ENCODE assay signal across 8 cellular contexts in genomic region chr12:53048033-53048779, GRCh38. TPM values are rescaled to one million over a fixed set of nuclear protein-coding genes. Genes with fewer than 3 reads are reported as not detected.
DNase-seq lines count a peak whose midpoint lies in the region; ATAC-seq and TF ChIP-seq lines count a peak whose summit lies in the region.

No MANE protein-coding gene starts in this region.

- H2BK120ac ChIP-seq in neuronal stem cell (ENCODE audit: low read depth, low read length) = no peak overlapping the region

- H3K9ac ChIP-seq in neuronal stem cell (ENCODE audit: low read depth, low read length, poor library complexity) = peak overlapping the region; percentile 78

- no peak overlapping the region for H3K4ac ChIP-seq in neuronal stem cell (ENCODE audit: low read length)

- H3K36me3 ChIP-seq in ACC112 (ENCODE audit: insufficient read depth, low read length) (0 out of 2 replicates have a peak, but pooled peaks cover 6% of the 10 kb centered on the region), neuronal stem cell (replicated peaks in 1 of 2; ENCODE audit: control insufficient read depth in 2 of 2, insufficient read depth in 2 of 2, low read length in 2 of 2) (peaks cover 0 to under 1% of the 10 kb centered on the region in 2 donors)

- no peak overlapping the region for H2BK12ac ChIP-seq in neuronal stem cell (ENCODE audit: low read length)

- H3K4me3 ChIP-seq in ACC112 (ENCODE audit: low read depth, low read length) (peak overlapping the region; percentile 92), fibroblast of the aortic adventitia (ENCODE audit: low read depth, low read length) (peak overlapping the region; percentile 88), neuronal stem cell (ENCODE audit: low read length in 2 of 2) (peak overlapping the region in 1 of 2 donors; percentile 45)

- TF ChIP-seq CTCF in fibroblast of the aortic adventitia (IDR thresholded peaks at IDR 0.05; ENCODE audit: insufficient read depth, low read length) = no peak

- H4K91ac ChIP-seq in neuronal stem cell (ENCODE audit: low read depth, low read length, poor library complexity) = no peak overlapping the region

- no peaks in the 10 kb centered on the region for H3K9me3 ChIP-seq in neuronal stem cell (replicated peaks in 1 of 2; ENCODE audit: control insufficient read depth in 2 of 2, insufficient read depth in 1 of 2, low read depth in 1 of 2, low read length in 2 of 2)

- no peak overlapping the region for H4K8ac ChIP-seq in neuronal stem cell (ENCODE audit: low read depth, low read length)

- H3K27ac ChIP-seq in ACC112 (ENCODE audit: low read depth, low read length) = peak overlapping the region; percentile 85
- peak overlapping the region; percentile 71 for H3K27ac ChIP-seq in neuronal stem cell (replicated peaks; ENCODE audit: low read length)

- H2BK5ac ChIP-seq in neuronal stem cell (ENCODE audit: low read length) = peak overlapping the region; percentile 2

- peak overlapping the region; percentile 60 for H3K18ac ChIP-seq in neuronal stem cell (ENCODE audit: low read length)

- H3K4me2 ChIP-seq in neuronal stem cell (ENCODE audit: insufficient read depth, low read length, poor library complexity, severe bottlenecking) = peak overlapping the region; percentile 72

- no CpG with 5 or more reads among the region's 10 CpGs for WGBS in neuronal stem cell (ENCODE audit: extremely low coverage in 2 of 2, insufficient read length in 2 of 2, insufficient replicate concordance in 1 of 2), 2 donors

- H3K4me1 ChIP-seq in ACC112 (ENCODE audit: control insufficient read depth, insufficient read depth, low read length, unreplicated experiment) (peaks cover 70% of the 10 kb centered on the region), neuronal stem cell (ENCODE audit: control insufficient read depth in 2 of 2, insufficient read depth in 1 of 2, low read depth in 1 of 2, low read length in 2 of 2) (peaks cover 38 to 45% of the 10 kb centered on the region in 2 donors)

- peaks cover 34% of the 10 kb centered on the region for H3K79me2 ChIP-seq in ACC112 (ENCODE audit: control insufficient read depth, insufficient read depth, low read length, unreplicated experiment)

- no peaks in the 10 kb centered on the region for H3K27me3 ChIP-seq in ACC112 (ENCODE audit: insufficient read depth, low read length)
- no peaks in the 10 kb centered on the region for H3K27me3 ChIP-seq in neuronal stem cell (ENCODE audit: control insufficient read depth in 3 of 3, insufficient read depth in 3 of 3, low read depth in 1 of 3, low read length in 3 of 3)

- peak overlapping the region; percentile 1 for H2BK15ac ChIP-seq in neuronal stem cell (ENCODE audit: low read length)

- H3K23ac ChIP-seq in neuronal stem cell (ENCODE audit: low read depth, low read length, poor library complexity) = peak overlapping the region; percentile 45

- H2AFZ ChIP-seq in ACC112 (ENCODE audit: low read length, unreplicated experiment) = no peak overlapping the region
- H2AFZ ChIP-seq in neuronal stem cell (ENCODE audit: low read length) = peak overlapping the region; percentile 92

- no peaks in the 10 kb centered on the region for H3K79me1 ChIP-seq in neuronal stem cell (ENCODE audit: low read depth, low read length)

- peak overlapping the region; percentile 28 for H2AK5ac ChIP-seq in neuronal stem cell (ENCODE audit: low read depth, low read length)

- ATAC-seq in GM21367 (IDR thresholded peaks at IDR 0.05; ENCODE audit: unreplicated experiment) (no peak), GM21526 (IDR thresholded peaks at IDR 0.05; ENCODE audit: low FRiP score, unreplicated experiment) (no peak)

- no peak overlapping the region for H3K14ac ChIP-seq in neuronal stem cell (ENCODE audit: low read length)

- DNase-seq in H4 (ENCODE audit: low spot score) (peak; percentile 89), UCSD-AML1 (lab: John Stamatoyannopoulos, UW; ENCODE audit: unreplicated experiment) (peak; percentile 42), fibroblast of the aortic adventitia (ENCODE audit: low read depth) (no peak), neuronal stem cell (ENCODE audit: low spot score) (no peak)
- DNase-seq in activated naive CD4-positive, alpha-beta T cell treated with anti-CD3 and anti-CD28 coated beads, Interleukin-2, amount 50 U/mL, for 16 hours = no peak

RNA-seq across cellular contexts. Expression of gene TNS2, which starts 1.7 kb away (rescaled TPM):
- total RNA-seq in H4 (2014; rRNA removed; shearing (Covaris generic)) = 18.3 and 20.2 TPM in 2 replicates
- total RNA-seq in fibroblast of the aortic adventitia (ENCODE audit: low replicate concordance) = 60.5 and 77.4 TPM in 2 replicates
- polyA plus RNA-seq in neuronal stem cell (2013, experiment 1 of 2) = 1.6 TPM
- polyA plus RNA-seq in neuronal stem cell (2013, experiment 2 of 2) = 0.83 TPM

RNA-seq across cellular contexts. Expression of gene SPRYD3, which starts 31.0 kb away (rescaled TPM):
- 5.5 and 5.6 TPM in 2 replicates for total RNA-seq in H4 (2014; rRNA removed; shearing (Covaris generic))
- 27.1 and 33.0 TPM in 2 replicates for total RNA-seq in fibroblast of the aortic adventitia (ENCODE audit: low replicate concordance)
- polyA plus RNA-seq in neuronal stem cell (2013, experiment 1 of 2) = 3.1 TPM
- 3.1 TPM for polyA plus RNA-seq in neuronal stem cell (2013, experiment 2 of 2)

RNA-seq across cellular contexts. Expression of gene EIF4B, which starts 42.0 kb away (rescaled TPM):
- total RNA-seq in H4 (2014; rRNA removed; shearing (Covaris generic)) = 479 and 559 TPM in 2 replicates
- 1,016 and 1,876 TPM in 2 replicates for total RNA-seq in fibroblast of the aortic adventitia (ENCODE audit: low replicate concordance)
- polyA plus RNA-seq in neuronal stem cell (2013, experiment 1 of 2) = 468 TPM
- polyA plus RNA-seq in neuronal stem cell (2013, experiment 2 of 2) = 496 TPM

RNA-seq across cellular contexts. Expression of gene IGFBP6, which starts 49.3 kb away (rescaled TPM):
- 265 and 375 TPM in 2 replicates for total RNA-seq in H4 (2014; rRNA removed; shearing (Covaris generic))
- 723 and 2,626 TPM in 2 replicates for total RNA-seq in fibroblast of the aortic adventitia (ENCODE audit: low replicate concordance)
- 0.43 TPM for polyA plus RNA-seq in neuronal stem cell (2013, experiment 1 of 2)
- polyA plus RNA-seq in neuronal stem cell (2013, experiment 2 of 2) = 0.53 TPM

RNA-seq across cellular contexts. Expression of gene SOAT2, which starts 55.1 kb away (rescaled TPM):
- total RNA-seq in H4 (2014; rRNA removed; shearing (Covaris generic)) = 0.06 TPM in 1 of 2 replicates, not detected in the other
- 0.09 TPM in 1 of 2 replicates, not detected in the other for total RNA-seq in fibroblast of the aortic adventitia (ENCODE audit: low replicate concordance)
- not detected for polyA plus RNA-seq in neuronal stem cell (2013, experiment 1 of 2)
- polyA plus RNA-seq in neuronal stem cell (2013, experiment 2 of 2) = not detected

Comparison
In these comparisons a context has a peak if more than half of its experiments do, and no peak if none do; other contexts are left out.
1. DNase-seq: peak in H4 (single experiment) and UCSD-AML1 (single experiment); none in fibroblast of the aortic adventitia (single experiment), neuronal stem cell (single experiment) and activated naive CD4-positive, alpha-beta T cell treated with anti-CD3 and anti-CD28 coated beads, Interleukin-2, amount 50 U/mL, for 16 hours (single experiment).